ENCODE assay signal across 15 cellular contexts in genomic region chr9:134783699-134784039, GRCh38.
DNase-seq lines count a peak whose midpoint lies in the region; ATAC-seq, FAIRE-seq and TF ChIP-seq lines count a peak whose summit lies in the region.
"Had no signal": no experiment of that assay in that cellular context is flagged by ENCODE, and none has a peak within 500 bp of the region (broad histone marks: within the 10 kb centered on the region; RNA-seq: fewer than 3 reads in every experiment).

No MANE protein-coding gene starts in this region.

- H3K36me3 ChIP-seq in H7 (replicated peaks; ENCODE audit: control insufficient read depth, insufficient read depth, low read length) = no peaks in the 10 kb centered on the region
- H3K36me3 ChIP-seq in gastroesophageal sphincter = peaks cover 0 to 77% of the 10 kb centered on the region in 2 donors
- H3K36me3 ChIP-seq in gastrocnemius medialis = no peaks in the 10 kb centered on the region

- H3K27ac ChIP-seq in RWPE1 (peak overlapping the region; percentile 5), gastroesophageal sphincter (peak overlapping the region in 2 of 4 donors; percentile 25), gastrocnemius medialis (no peak overlapping the region)

- POLR2A ChIA-PET in RWPE1 (lab: Yijun Ruan, JAX; ENCODE audit: low non-redundant PET) = no interaction called here

- no peak for TF ChIP-seq EP300 in gastroesophageal sphincter (IDR thresholded peaks at IDR 0.05)

- in situ Hi-C loops in gastrocnemius medialis (cut with MboI; ENCODE audit: low sequenced_read_pairs in 4 of 4) = no loop called here

- H3K4me1 ChIP-seq in gastroesophageal sphincter = peaks cover 0 to 58% (median 22%) of the 10 kb centered on the region in 3 donors
- H3K4me1 ChIP-seq in gastrocnemius medialis = no peaks in the 10 kb centered on the region

- no peak for TF ChIP-seq CTCF in RWPE1 (conservative IDR thresholded peaks at IDR 0.05; ENCODE audit: low read depth)
- no peak for TF ChIP-seq CTCF in gastroesophageal sphincter (IDR thresholded peaks at IDR 0.05)
- no peak for TF ChIP-seq CTCF in gastrocnemius medialis (IDR thresholded peaks at IDR 0.05 in 4 of 5, conservative IDR thresholded peaks at IDR 0.05 in 1 of 5)

- ATAC-seq in gastroesophageal sphincter (peak; percentile 40), gastrocnemius medialis (peak; percentile 32 to 55), GM18909 (IDR thresholded peaks at IDR 0.05; ENCODE audit: poor library complexity, unreplicated experiment) (no peak)
- ATAC-seq: activated naive CD8-positive, alpha-beta T cell treated with anti-CD3 and anti-CD28 coated beads, Interleukin-2, amount 50 U/mL, for 24 hours; T-cell had no signal

- no peak for FAIRE-seq in GM12892 (lab: Jason Lieb, UNC)
- FAIRE-seq: endothelial cell of umbilical vein had no signal

- 78% methylated on average over 4 of the region's 12 CpGs; no CpG with 5 or more reads in 1 of the 2 donors for WGBS in gastroesophageal sphincter (ENCODE audit: low coverage in 1 of 2), 2 donors

- CTCF ChIA-PET in RWPE1 (lab: Yijun Ruan, JAX) = interaction anchor here (0.7 to 0.9 kb wide), 2 partner anchors 259 to 283 kb away, joined by 3 to 4 read pairs; no protein-coding TSS in a partner anchor

- peak; percentile 61 for DNase-seq in H7
- no peak for DNase-seq in RWPE1 (ENCODE audit: low spot score)
- peak; percentile 15 to 50 for DNase-seq in gastrocnemius medialis
- DNase-seq in DMS53 treated with DMSO at 0.1 percent for 48 hours (lab: John Stamatoyannopoulos, UW; ENCODE audit: unreplicated experiment) = no peak
- no peak for DNase-seq in SIG-M5 (lab: John Stamatoyannopoulos, UW)
- DNase-seq in GM12892 (ENCODE audit: insufficient read length) = no peak
- DNase-seq: activated naive CD8-positive, alpha-beta T cell treated with anti-CD3 and anti-CD28 coated beads, Interleukin-2, amount 50 U/mL, for 24 hours; HCEC 1CT; mesenchymal stem cell; NCI-H2107; substantia nigra; T-cell had no signal

- H3K9me3 ChIP-seq in gastroesophageal sphincter (no peaks in the 10 kb centered on the region), gastrocnemius medialis (no peaks in the 10 kb centered on the region)

- intact Hi-C loops in gastrocnemius medialis (cut with DNase I; ENCODE audit: low total_unique reads) = no loop called here

- H3K4me3 ChIP-seq in H7 (ENCODE audit: insufficient read depth, low read depth, low read length) (no peak overlapping the region), gastroesophageal sphincter (no peak overlapping the region), gastrocnemius medialis (no peak overlapping the region)

- no peaks in the 10 kb centered on the region for H3K27me3 ChIP-seq in H7 (ENCODE audit: control insufficient read depth, insufficient read depth, low read length)
- H3K27me3 ChIP-seq in gastroesophageal sphincter = no peaks in the 10 kb centered on the region
- H3K27me3 ChIP-seq in gastrocnemius medialis = peaks cover 0 to 2% (median 0%) of the 10 kb centered on the region in 3 donors

- TF ChIP-seq POLR2A in gastroesophageal sphincter (IDR thresholded peaks at IDR 0.05) (no peak), gastrocnemius medialis (IDR thresholded peaks at IDR 0.05) (no peak), GM12892 (IDR thresholded peaks at IDR 0.05; ENCODE audit: low read depth, low read length) (no peak)

Comparison
In these comparisons a context has a peak if more than half of its experiments do, and no peak if none do; other contexts are left out.
1. DNase-seq: peak in H7 (single experiment) and gastrocnemius medialis (2 of 2); none in RWPE1 (single experiment), DMS53 treated with DMSO at 0.1 percent for 48 hours (single experiment), SIG-M5 (single experiment) and GM12892 (single experiment).